ENCODE assay signal across 17 cellular contexts in genomic region chr19:53812335-53812734, GRCh38. TPM values are rescaled to one million over a fixed set of nuclear protein-coding genes. Genes with fewer than 3 reads are reported as not detected.
DNase-seq lines count a peak whose midpoint lies in the region; ATAC-seq and TF ChIP-seq lines count a peak whose summit lies in the region.
"Had no signal": no experiment of that assay in that cellular context is flagged by ENCODE, and none has a peak within 500 bp of the region (broad histone marks: within the 10 kb centered on the region; RNA-seq: fewer than 3 reads in every experiment).

No MANE protein-coding gene starts in this region.

- H3K27me3 Mint-ChIP-seq in type B pancreatic cell: no peaks in the 10 kb centered on the region
- H3K27me3 Mint-ChIP-seq in stimulated activated naive B cell treated with anti-CD40 and anti-IgM and Interleukin-4, amounts not matched to agents 10 μg/mL and 1 μg/mL and 100 μg/mL, for 72 hours: no peaks in the 10 kb centered on the region
- H3K27me3 Mint-ChIP-seq: activated CD4-positive, alpha-beta memory T cell treated with anti-CD3 and anti-CD28 coated beads for 36 hours had no signal

- H3K4me3 Mint-ChIP-seq in type B pancreatic cell: no peak overlapping the region
- no peak overlapping the region for H3K4me3 Mint-ChIP-seq in stimulated activated naive B cell treated with anti-CD40 and anti-IgM and Interleukin-4, amounts not matched to agents 10 μg/mL and 1 μg/mL and 100 μg/mL, for 72 hours
- H3K4me3 Mint-ChIP-seq: activated CD4-positive, alpha-beta memory T cell treated with anti-CD3 and anti-CD28 coated beads for 36 hours; activated T-helper 1 cell treated with anti-CD3 and anti-CD28 coated beads, Interleukin-12 subunit alpha, Interleukin-12 subunit beta, Interleukin-2, Interleukin-4 antibody, amounts not matched to agents 30 ng/mL and 10 ng/mL and 1 ng/mL, durations not matched to agents 14 hours and 24 hours and 36 hours had no signal

- H3K9me3 Mint-ChIP-seq in type B pancreatic cell: no peaks in the 10 kb centered on the region
- no peaks in the 10 kb centered on the region for H3K9me3 Mint-ChIP-seq in stimulated activated naive B cell treated with anti-CD40 and anti-IgM and Interleukin-4, amounts not matched to agents 10 μg/mL and 1 μg/mL and 100 μg/mL, for 72 hours
- H3K9me3 Mint-ChIP-seq: activated CD4-positive, alpha-beta memory T cell treated with anti-CD3 and anti-CD28 coated beads for 36 hours; activated T-helper 1 cell treated with anti-CD3 and anti-CD28 coated beads, Interleukin-12 subunit alpha, Interleukin-12 subunit beta, Interleukin-2, Interleukin-4 antibody, amounts not matched to agents 30 ng/mL and 10 ng/mL and 1 ng/mL, durations not matched to agents 14 hours and 24 hours and 36 hours had no signal

- H3K27ac Mint-ChIP-seq in type B pancreatic cell: no peak overlapping the region
- no peak overlapping the region for H3K27ac Mint-ChIP-seq in stimulated activated naive B cell treated with anti-CD40 and anti-IgM and Interleukin-4, amounts not matched to agents 10 μg/mL and 1 μg/mL and 100 μg/mL, for 72 hours
- H3K27ac Mint-ChIP-seq: activated CD4-positive, alpha-beta memory T cell treated with anti-CD3 and anti-CD28 coated beads for 36 hours; activated T-helper 1 cell treated with anti-CD3 and anti-CD28 coated beads, Interleukin-12 subunit alpha, Interleukin-12 subunit beta, Interleukin-2, Interleukin-4 antibody, amounts not matched to agents 30 ng/mL and 10 ng/mL and 1 ng/mL, durations not matched to agents 14 hours and 24 hours and 36 hours had no signal

- no peaks in the 10 kb centered on the region for H3K36me3 Mint-ChIP-seq in type B pancreatic cell
- no peaks in the 10 kb centered on the region for H3K36me3 Mint-ChIP-seq in stimulated activated naive B cell treated with anti-CD40 and anti-IgM and Interleukin-4, amounts not matched to agents 10 μg/mL and 1 μg/mL and 100 μg/mL, for 72 hours
- H3K36me3 Mint-ChIP-seq: activated CD4-positive, alpha-beta memory T cell treated with anti-CD3 and anti-CD28 coated beads for 36 hours had no signal

- DNase-seq in SIG-M5 treated with dmso at 0.1 percent for 504 hours (lab: John Stamatoyannopoulos, UW; ENCODE audit: unreplicated experiment) (peak; percentile 38), SIG-M5 (lab: John Stamatoyannopoulos, UW) (no peak), NCI-H69 (lab: John Stamatoyannopoulos, UW) (peak; percentile 14), dermis blood vessel endothelial cell (peak; percentile 21), type B pancreatic cell (ENCODE audit: extremely low spot score, unreplicated experiment) (no peak)
- no peak for DNase-seq in stimulated activated naive B cell treated with anti-CD40 and anti-IgM and Interleukin-4, amounts not matched to agents 10 μg/mL and 1 μg/mL and 100 μg/mL, for 72 hours
- DNase-seq: activated CD4-positive, alpha-beta memory T cell treated with anti-CD3 and anti-CD28 coated beads for 36 hours; heart right ventricle; NCI-H1694 treated with DMSO at 0.1 percent for 48 hours; NCI-H510A; stimulated activated CD4-positive, alpha-beta T cell treated with anti-CD3 and anti-CD28 coated beads, Interleukin-1b, Interleukin-23, amount 100 ng/mL, for 48 hours; T-helper 2 cell; transverse colon had no signal

- no peak for ATAC-seq in HG03135 (IDR thresholded peaks at IDR 0.05; ENCODE audit: unreplicated experiment)
- no peak for ATAC-seq in GM21526 (IDR thresholded peaks at IDR 0.05; ENCODE audit: low FRiP score, unreplicated experiment)
- ATAC-seq in stimulated activated naive B cell treated with anti-CD40 and anti-IgM and Interleukin-4, amounts not matched to agents 10 μg/mL and 1 μg/mL and 100 μg/mL, for 72 hours (replicated peaks): no peak
- ATAC-seq: heart right ventricle, left lung had no signal

- H3K4me1 Mint-ChIP-seq in type B pancreatic cell (ENCODE audit: unreplicated experiment): no peaks in the 10 kb centered on the region
- no peaks in the 10 kb centered on the region for H3K4me1 Mint-ChIP-seq in stimulated activated naive B cell treated with anti-CD40 and anti-IgM and Interleukin-4, amounts not matched to agents 10 μg/mL and 1 μg/mL and 100 μg/mL, for 72 hours

- peak; percentile 49 for TF ChIP-seq CTCF in type B pancreatic cell (conservative IDR thresholded peaks at IDR 0.05)

RNA-seq across cellular contexts. Expression of gene NLRP12, which starts 11.8 kb away (rescaled TPM):
- 2.8 and 3.4 TPM in 2 replicates for total RNA-seq in dermis blood vessel endothelial cell
- not detected in 2 replicates for total RNA-seq in type B pancreatic cell (ENCODE audit: low replicate concordance)
- total RNA-seq: activated CD4-positive, alpha-beta memory T cell treated with anti-CD3 and anti-CD28 coated beads for 36 hours; activated T-helper 1 cell treated with anti-CD3 and anti-CD28 coated beads, Interleukin-12 subunit alpha, Interleukin-12 subunit beta, Interleukin-2, Interleukin-4 antibody, amounts not matched to agents 30 ng/mL and 10 ng/mL and 1 ng/mL, durations not matched to agents 14 hours and 24 hours and 36 hours had no signal

RNA-seq across cellular contexts. Expression of gene MYADM, which starts 55.3 kb away (rescaled TPM):
- total RNA-seq in dermis blood vessel endothelial cell (7.7 and 17.8 TPM in 2 replicates), type B pancreatic cell (ENCODE audit: low replicate concordance) (69.5 and 73.5 TPM in 2 replicates)

Comparison
In these comparisons a context has a peak if more than half of its experiments do, and no peak if none do; other contexts are left out.
1. DNase-seq: peak in SIG-M5 treated with dmso at 0.1 percent for 504 hours (single experiment), NCI-H69 (single experiment) and dermis blood vessel endothelial cell (single experiment); none in SIG-M5 (single experiment), type B pancreatic cell (single experiment) and stimulated activated naive B cell treated with anti-CD40 and anti-IgM and Interleukin-4, amounts not matched to agents 10 μg/mL and 1 μg/mL and 100 μg/mL, for 72 hours (single experiment).